ENCODE assay signal across 27 cellular contexts in the genomic region with DNA sequence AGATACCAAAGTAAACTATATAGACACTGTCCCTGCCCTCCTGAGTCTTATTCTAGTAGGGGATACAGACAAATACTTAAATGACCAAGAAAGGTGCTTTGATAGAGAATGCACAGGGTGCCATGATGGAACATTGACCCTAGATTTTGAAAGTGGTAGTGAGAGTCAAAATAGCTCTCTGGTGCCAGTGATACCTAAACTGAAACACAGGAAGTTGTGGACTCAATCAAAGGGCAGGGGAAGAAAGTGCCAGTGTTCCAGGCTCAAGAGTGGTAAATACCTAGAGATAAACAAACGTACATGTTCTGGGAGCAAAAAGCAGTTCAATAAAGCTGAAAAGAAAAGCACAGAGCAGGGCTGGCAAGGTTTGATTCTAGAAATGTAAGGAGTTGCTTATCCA.
"Had no signal": no experiment of that assay in that cellular context is flagged by ENCODE, and none has a peak within 500 bp of the region (broad histone marks: within the 10 kb centered on the region; RNA-seq: fewer than 3 reads in every experiment).

No MANE protein-coding gene starts in this region.

- H2AFZ ChIP-seq: parathyroid adenoma had no signal

- H3K36me3 ChIP-seq: lower lobe of right lung, stomach, suprapubic skin, transverse colon, uterus had no signal

- H3K4me1 ChIP-seq: lower lobe of right lung, parathyroid adenoma, stomach, transverse colon, uterus had no signal

- H3K27me3 ChIP-seq: stomach, suprapubic skin, transverse colon, uterus had no signal

- FAIRE-seq: bronchial epithelial cell, kidney had no signal

- H3K4me3 ChIP-seq: coronary artery, lower lobe of right lung, stomach, suprapubic skin, transverse colon, uterus had no signal

- H3K9me3 ChIP-seq: lower lobe of right lung, stomach, suprapubic skin, transverse colon, uterus had no signal

- H3K27ac ChIP-seq: coronary artery, lower lobe of right lung, parathyroid adenoma, stomach, suprapubic skin, transverse colon, uterus had no signal

- H3K9ac ChIP-seq: parathyroid adenoma had no signal

- DNase-seq: activated CD8-positive, alpha-beta memory T cell treated with anti-CD3 and anti-CD28 coated beads for 24 hours; activated CD8-positive, alpha-beta memory T cell treated with anti-CD3 and anti-CD28 coated beads, Interleukin-2, amount 50 U/mL, for 4 hours; activated effector memory CD4-positive, alpha-beta T cell treated with Interleukin-2 at 50 U/mL for 16 hours; activated naive CD4-positive, alpha-beta T cell treated with anti-CD3 and anti-CD28 coated beads for 36 hours; activated naive CD8-positive, alpha-beta T cell treated with anti-CD3 and anti-CD28 coated beads, Interleukin-2, amount 10 ng/mL, durations not matched to agents 7 days and 5 days; activated T-cell treated with anti-CD3 and anti-CD28 coated beads, Interleukin-2, amount 50 U/mL, for 72 hours; amniotic stem cell; cerebellar nuclear complex; endodermal cell; kidney; lower lobe of right lung; midbrain; nucleus accumbens; right cardiac atrium; stimulated activated CD4-positive, alpha-beta T cell treated with anti-CD3 and anti-CD28 coated beads, Interleukin-2, amount 100 ng/mL, for 24 hours; stomach; T1000; transverse colon; uterus had no signal

- H3K79me2 ChIP-seq: parathyroid adenoma had no signal

- ATAC-seq: activated T-cell treated with anti-CD3 and anti-CD28 coated beads, Interleukin-2, amount 50 U/mL, for 72 hours; left lobe of liver; lower lobe of right lung; natural killer cell treated with Interleukin-12 subunit alpha and Interleukin-12 subunit beta and Interleukin-15 and Interleukin-18, amount 100 ng/mL, for 72 hours; right cardiac atrium; stimulated activated effector memory CD8-positive, alpha-beta T cell treated with anti-CD3 and anti-CD28 coated beads, Interleukin-12 subunit alpha, Interleukin-12 subunit beta, amount 100 ng/mL, for 72 hours; WTC11 had no signal
